In the genomic region with DNA sequence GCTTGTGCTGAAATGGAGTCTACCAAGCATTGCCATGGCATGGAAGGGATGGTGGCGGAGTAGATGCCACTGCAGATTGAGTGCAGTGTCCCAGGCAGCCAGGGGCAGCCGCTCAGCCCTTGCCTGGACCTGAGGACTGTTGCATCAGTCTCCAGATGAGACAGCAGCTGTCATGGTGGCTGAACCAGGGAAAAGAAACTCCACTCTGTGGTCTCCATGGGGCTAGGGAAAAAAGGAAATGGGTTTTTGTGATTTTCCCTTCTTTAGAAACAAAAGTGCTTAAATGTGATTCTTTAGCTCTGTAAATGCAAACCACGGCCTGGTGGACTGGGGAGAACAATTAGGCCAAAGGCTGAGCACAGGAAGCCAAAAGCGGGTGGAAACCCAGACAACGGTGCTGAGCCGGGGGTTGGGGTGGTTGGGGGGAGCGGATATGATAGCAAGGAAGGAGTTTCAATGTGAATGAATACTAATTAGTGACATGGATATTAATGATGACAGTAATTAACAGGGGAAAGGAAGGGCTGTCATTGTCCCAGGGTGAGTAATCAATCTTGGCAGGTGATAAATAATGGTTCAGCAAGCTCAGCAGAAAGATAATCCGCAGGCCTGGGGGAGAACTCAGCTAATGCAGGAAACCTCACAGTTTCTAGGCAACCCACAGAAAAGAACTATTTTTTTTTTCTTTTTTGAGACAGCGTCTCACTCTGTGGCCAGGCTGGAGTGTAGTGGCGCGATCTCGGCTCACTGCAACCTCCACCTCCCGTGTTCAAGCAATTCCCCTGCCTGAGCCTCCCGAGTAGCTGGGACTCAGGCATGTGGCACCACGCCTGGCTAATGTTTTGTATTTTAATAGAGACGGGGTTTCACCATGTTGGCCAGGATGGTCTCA, we compare ENCODE assay signal across 8 cellular contexts.
A peak's percentile ranks its signal among the peaks of the same experiment; 100 is the strongest.
DNase-seq lines count a peak whose midpoint lies in the region; ATAC-seq lines count a peak whose summit lies in the region.

No MANE protein-coding gene starts in this region.

- H3K4me3 Mint-ChIP-seq in CD4-positive, CD25-positive, alpha-beta regulatory T cell = peak overlapping the region; percentile 46 to 75 (median 62)
- H3K4me3 Mint-ChIP-seq in T-cell = peak overlapping the region; percentile 25 to 66 (median 43)

- H3K4me3 ChIP-seq in CD4-positive, CD25-positive, alpha-beta regulatory T cell (ENCODE audit: low read depth, low read length) = peak overlapping the region; percentile 45
- H3K4me3 ChIP-seq in HAP-1 = no peak overlapping the region
- no peak overlapping the region for H3K4me3 ChIP-seq in skin epidermis

- no peaks in the 10 kb centered on the region for H3K9me3 ChIP-seq in CD4-positive, CD25-positive, alpha-beta regulatory T cell (ENCODE audit: control insufficient read depth in 2 of 2, low read length in 2 of 2)
- H3K9me3 ChIP-seq in HAP-1 = no peaks in the 10 kb centered on the region

- H3K9me3 Mint-ChIP-seq in CD4-positive, CD25-positive, alpha-beta regulatory T cell = no peaks in the 10 kb centered on the region
- H3K9me3 Mint-ChIP-seq in T-cell = no peaks in the 10 kb centered on the region

- H3K27me3 ChIP-seq in CD4-positive, CD25-positive, alpha-beta regulatory T cell (ENCODE audit: control insufficient read depth, insufficient read depth, low read length) = no peaks in the 10 kb centered on the region
- no peaks in the 10 kb centered on the region for H3K27me3 ChIP-seq in HAP-1 (ENCODE audit: low read depth)

- peaks cover 28% of the 10 kb centered on the region for H3K4me1 ChIP-seq in CD4-positive, CD25-positive, alpha-beta regulatory T cell (ENCODE audit: control insufficient read depth, insufficient read depth, low read length, poor library complexity, severe bottlenecking)
- peaks cover 8% of the 10 kb centered on the region for H3K4me1 ChIP-seq in HAP-1

- peak overlapping the region; percentile 61 to 94 (median 70) for H3K27ac Mint-ChIP-seq in CD4-positive, CD25-positive, alpha-beta regulatory T cell
- peak overlapping the region; percentile 70 to 86 for H3K27ac Mint-ChIP-seq in T-cell

- H3K36me3 Mint-ChIP-seq in CD4-positive, CD25-positive, alpha-beta regulatory T cell = no peaks in the 10 kb centered on the region
- no peaks in the 10 kb centered on the region for H3K36me3 Mint-ChIP-seq in T-cell

- in situ Hi-C loops in HAP-1 (cut with MboI; ENCODE audit: low sequenced_read_pairs) = no loop called here

- CTCF ChIA-PET in T-cell (lab: Charles Lee) = interaction anchor here in 1 of 2 donors (0.6 kb wide), 1 partner anchor 1735 kb away, joined by 5 read pairs; no protein-coding TSS in a partner anchor

- peak overlapping the region; percentile 61 for H3K27ac ChIP-seq in CD4-positive, CD25-positive, alpha-beta regulatory T cell (ENCODE audit: insufficient read depth, low read length, poor library complexity, severe bottlenecking)
- peak overlapping the region in 13 of 21 experiments; percentile 24 to 76 (median 44) for H3K27ac ChIP-seq in skin epidermis

- no peaks in the 10 kb centered on the region for H3K36me3 ChIP-seq in CD4-positive, CD25-positive, alpha-beta regulatory T cell (ENCODE audit: control insufficient read depth, insufficient read depth, low read length)
- H3K36me3 ChIP-seq in HAP-1 (replicated peaks) = no peaks in the 10 kb centered on the region

- peak; percentile 15 to 75 (median 43) for DNase-seq in CD4-positive, CD25-positive, alpha-beta regulatory T cell
- DNase-seq in HAP-1 (ENCODE audit: low spot score in 2 of 2) = peak; percentile 28 to 37
- peak in 30 of 34 experiments; percentile 6 to 44 (median 27) for DNase-seq in T-cell
- DNase-seq in central memory CD4-positive, alpha-beta T cell = peak; percentile 56
- DNase-seq in HCEC 1CT = no peak
- no peak for DNase-seq in AG08395 (ENCODE audit: low spot score)
- no peak for DNase-seq in mesenteric fat pad (ENCODE audit: low spot score)

- peak; percentile 71 to 77 for ATAC-seq in CD4-positive, CD25-positive, alpha-beta regulatory T cell (ENCODE audit: low read depth in 2 of 2)
- peak; percentile 73 to 89 (median 80) for ATAC-seq in T-cell (replicated peaks in 1 of 4)

- H3K4me1 Mint-ChIP-seq in CD4-positive, CD25-positive, alpha-beta regulatory T cell = peaks cover 11 to 37% (median 24%) of the 10 kb centered on the region in 4 donors
- H3K4me1 Mint-ChIP-seq in T-cell = peaks cover 27 to 29% (median 29%) of the 10 kb centered on the region in 3 donors

- no peaks in the 10 kb centered on the region for H3K27me3 Mint-ChIP-seq in CD4-positive, CD25-positive, alpha-beta regulatory T cell
- no peaks in the 10 kb centered on the region for H3K27me3 Mint-ChIP-seq in T-cell

- POLR2A ChIA-PET in T-cell (lab: Charles Lee) = no interaction called here

Comparison
In these comparisons a context has a peak if more than half of its experiments do, and no peak if none do; other contexts are left out.
1. DNase-seq: peak in CD4-positive, CD25-positive, alpha-beta regulatory T cell (3 of 3), HAP-1 (2 of 2), T-cell (30 of 34) and central memory CD4-positive, alpha-beta T cell (single experiment); none in HCEC 1CT (single experiment), AG08395 (single experiment) and mesenteric fat pad (single experiment).